In genomic region chr1:32965251-32965643, GRCh38 we compare ENCODE assay signal across 8 cellular contexts. TPM values are rescaled to one million over a fixed set of nuclear protein-coding genes. Genes with fewer than 3 reads are reported as not detected.
A peak's percentile ranks its signal among the peaks of the same experiment; 100 is the strongest.
DNase-seq lines count a peak whose midpoint lies in the region; ATAC-seq and TF ChIP-seq lines count a peak whose summit lies in the region.

No MANE protein-coding gene starts in this region.

- TF ChIP-seq POLR2A in right lobe of liver (IDR thresholded peaks at IDR 0.05) (no peak), transverse colon (IDR thresholded peaks at IDR 0.05) (no peak)

- H3K9ac ChIP-seq in adipocyte (ENCODE audit: low read length), result peak overlapping the region; percentile 42

- peaks cover 47% of the 10 kb centered on the region for H3K4me1 Mint-ChIP-seq in activated naive CD4-positive, alpha-beta T cell treated with anti-CD3 and anti-CD28 coated beads for 36 hours (ENCODE audit: low read depth)

- H3K4me3 ChIP-seq in adipocyte (ENCODE audit: low read length) (peak overlapping the region; percentile 83), right lobe of liver (peak overlapping the region; percentile 82 to 96 (median 87)), transverse colon (peak overlapping the region in 2 of 4 donors; percentile 48 to 69)

- CTCF ChIA-PET in activated naive CD4-positive, alpha-beta T cell treated with anti-CD3 and anti-CD28 coated beads for 36 hours (lab: Charles Lee), result interaction anchor here (0.7 kb wide), 1 partner anchor 162 kb away, joined by 3 read pairs; no protein-coding TSS in a partner anchor

- H3K27ac ChIP-seq in right lobe of liver (peak overlapping the region; percentile 12 to 92 (median 90)), transverse colon (peak overlapping the region; percentile 97 to 100 (median 98))

- no peak for DNase-seq in activated naive CD4-positive, alpha-beta T cell treated with anti-CD3 and anti-CD28 coated beads for 36 hours
- DNase-seq in activated naive CD4-positive, alpha-beta T cell treated with Interleukin-2 at 50 U/mL for 16 hours, result no peak
- DNase-seq in adipocyte (ENCODE audit: low read depth), result no peak
- no peak for DNase-seq in right lobe of liver
- DNase-seq in transverse colon, result no peak
- DNase-seq in GM13976 (ENCODE audit: low spot score), result no peak
- no peak for DNase-seq in ureter (ENCODE audit: low spot score)
- DNase-seq in activated CD4-positive, CD25-positive, alpha-beta regulatory T cell treated with anti-CD3 and anti-CD28 coated beads, Interleukin-2, amount 50 U/mL, for 72 hours, result no peak

- H3K36me3 Mint-ChIP-seq in activated naive CD4-positive, alpha-beta T cell treated with anti-CD3 and anti-CD28 coated beads for 36 hours (ENCODE audit: low read depth), result no peaks in the 10 kb centered on the region

- no peak for ATAC-seq in right lobe of liver

- intact Hi-C loops in activated naive CD4-positive, alpha-beta T cell treated with anti-CD3 and anti-CD28 coated beads for 36 hours (cut with micrococcal nuclease), result loop anchor here (1.0 to 2.0 kb wide), 5 partner anchors 60 to 382 kb away; partner anchors contain the start of genes AK2, S100PBP and YARS1
- intact Hi-C loops in right lobe of liver (cut with DNase I) (no loop called here), transverse colon (cut with DNase I; ENCODE audit: low total_unique reads) (no loop called here)

- H3K4me1 ChIP-seq in adipocyte (ENCODE audit: control insufficient read depth, insufficient read depth, low read length) (peaks cover 30% of the 10 kb centered on the region), right lobe of liver (peaks cover 0 to 18% (median 4%) of the 10 kb centered on the region in 4 donors), transverse colon (peaks cover 6 to 32% (median 25%) of the 10 kb centered on the region in 4 donors)

- WGBS in right lobe of liver (ENCODE audit: insufficient coverage, low coverage, low lambda C conversion rate, missing lambda C conversion rate), result 31% methylated on average over 2 of the region's 2 CpGs
- 56 to 58% methylated on average over 2 of the region's 2 CpGs for WGBS in transverse colon (ENCODE audit: low coverage in 1 of 2), 2 donors

- H3K36me3 ChIP-seq in adipocyte (ENCODE audit: control insufficient read depth, insufficient read depth, low read length, severe bottlenecking) (no peaks in the 10 kb centered on the region), right lobe of liver (no peaks in the 10 kb centered on the region), transverse colon (no peaks in the 10 kb centered on the region)

- TF ChIP-seq EP300 in transverse colon (IDR thresholded peaks at IDR 0.05; ENCODE audit: low read depth), result no peak

- H3K27me3 ChIP-seq in adipocyte (replicated peaks; ENCODE audit: control insufficient read depth, insufficient read depth, low read length) (no peaks in the 10 kb centered on the region), right lobe of liver (no peaks in the 10 kb centered on the region), transverse colon (no peaks in the 10 kb centered on the region)

- no peaks in the 10 kb centered on the region for H3K9me3 Mint-ChIP-seq in activated naive CD4-positive, alpha-beta T cell treated with anti-CD3 and anti-CD28 coated beads for 36 hours

- no peaks in the 10 kb centered on the region for H3K27me3 Mint-ChIP-seq in activated naive CD4-positive, alpha-beta T cell treated with anti-CD3 and anti-CD28 coated beads for 36 hours (ENCODE audit: low read depth)

- H3K27ac Mint-ChIP-seq in activated naive CD4-positive, alpha-beta T cell treated with anti-CD3 and anti-CD28 coated beads for 36 hours, result peak overlapping the region; percentile 82

- in situ Hi-C loops in transverse colon (cut with MboI; ENCODE audit: low pct_ligation_motif_present in 1 of 4, low pct_unique_long_range_greater_than_20kb in 1 of 4, low sequenced_read_pairs in 3 of 4) (no loop called here), GM13976 (cut with MboI; ENCODE audit: low sequenced_read_pairs, unreplicated experiment) (no loop called here)

- no peak for TF ChIP-seq CTCF in right lobe of liver (IDR thresholded peaks at IDR 0.05)
- TF ChIP-seq CTCF in transverse colon (IDR thresholded peaks at IDR 0.05), result no peak
- TF ChIP-seq CTCF in GM13976 (IDR thresholded peaks at IDR 0.05; ENCODE audit: borderline replicate concordance, control extremely low read depth, extremely low read depth, insufficient read depth, missing control alignments), result no peak

- H3K4me3 Mint-ChIP-seq in activated naive CD4-positive, alpha-beta T cell treated with anti-CD3 and anti-CD28 coated beads for 36 hours, result peak overlapping the region; percentile 86

- H3K9me3 ChIP-seq in adipocyte (ENCODE audit: control insufficient read depth, low read length), result no peaks in the 10 kb centered on the region
- H3K9me3 ChIP-seq in right lobe of liver, result no peaks in the 10 kb centered on the region
- H3K9me3 ChIP-seq in transverse colon, result no peaks in the 10 kb centered on the region

RNA-seq across cellular contexts. Expression of gene RNF19B, which starts 0.6 kb away (rescaled TPM):
- total RNA-seq in activated naive CD4-positive, alpha-beta T cell treated with anti-CD3 and anti-CD28 coated beads for 36 hours, result 10 to 100 TPM; 12.5 to 13.3 TPM
- total RNA-seq in right lobe of liver (10 to 100 TPM in 3 of 6 experiments, 1 to 10 TPM in 3; 4.6 to 12.1 (median 8.3) TPM), transverse colon (10 to 100 TPM; 22.5 to 83.8 (median 62.0) TPM), ureter (29.6 TPM)
